Comparison of ENCODE assay signal across 24 cellular contexts in genomic region chrX:114073926-114074325, GRCh38.
"Had no signal": no experiment of that assay in that cellular context is flagged by ENCODE, and none has a peak within 500 bp of the region (broad histone marks: within the 10 kb centered on the region; RNA-seq: fewer than 3 reads in every experiment).

No MANE protein-coding gene starts in this region.

- H3K27ac Mint-ChIP-seq: activated naive CD8-positive, alpha-beta T cell; activated T-helper 17 cell treated with anti-CD3 and anti-CD28 coated beads, Interleukin-2, amount 50 U/mL, for 72 hours; mesothelial cell of epicardium; naive thymus-derived CD8-positive, alpha-beta T cell had no signal

- H3K27ac ChIP-seq: adrenal gland, foreskin keratinocyte, neutrophil, ovary, prostate gland, right atrium auricular region, upper lobe of right lung, WERI-Rb-1 had no signal

- H3K4me3 Mint-ChIP-seq: activated naive CD8-positive, alpha-beta T cell; activated T-helper 17 cell treated with anti-CD3 and anti-CD28 coated beads, Interleukin-2, amount 50 U/mL, for 72 hours; mesothelial cell of epicardium; naive thymus-derived CD8-positive, alpha-beta T cell had no signal

- H3K9me3 Mint-ChIP-seq: activated T-helper 17 cell treated with anti-CD3 and anti-CD28 coated beads, Interleukin-2, amount 50 U/mL, for 72 hours; naive thymus-derived CD8-positive, alpha-beta T cell had no signal

- H3K4me3 ChIP-seq: adrenal gland, ovary, prostate gland, right atrium auricular region, upper lobe of right lung had no signal

- H3K4me1 Mint-ChIP-seq: activated T-helper 17 cell treated with anti-CD3 and anti-CD28 coated beads, Interleukin-2, amount 50 U/mL, for 72 hours had no signal

- H3K36me3 Mint-ChIP-seq: activated naive CD8-positive, alpha-beta T cell; mesothelial cell of epicardium; naive thymus-derived CD8-positive, alpha-beta T cell had no signal

- H3K27me3 ChIP-seq: adrenal gland, foreskin keratinocyte, neutrophil, right atrium auricular region, upper lobe of right lung had no signal

- H3K27me3 Mint-ChIP-seq: activated naive CD8-positive, alpha-beta T cell; activated T-helper 17 cell treated with anti-CD3 and anti-CD28 coated beads, Interleukin-2, amount 50 U/mL, for 72 hours; naive thymus-derived CD8-positive, alpha-beta T cell had no signal

- H3K36me3 ChIP-seq: adrenal gland, neutrophil, ovary, prostate gland, right atrium auricular region, upper lobe of right lung, WERI-Rb-1 had no signal

- H3K4me1 ChIP-seq: adrenal gland, foreskin keratinocyte, prostate gland, right atrium auricular region, upper lobe of right lung had no signal

- H3K9me3 ChIP-seq: adrenal gland, neutrophil, ovary, prostate gland, right atrium auricular region, upper lobe of right lung had no signal

- ATAC-seq: activated T-helper 17 cell treated with anti-CD3 and anti-CD28 coated beads, Interleukin-2, amount 50 U/mL, for 72 hours; foreskin keratinocyte; left ventricle myocardium superior; naive thymus-derived CD8-positive, alpha-beta T cell; stimulated activated naive CD8-positive, alpha-beta T cell treated with anti-CD3 and anti-CD28 coated beads, Interleukin-15, Interleukin-2, amounts not matched to agents 100 U/mL and 50 U/mL, for 24 hours; upper lobe of right lung had no signal

- DNase-seq: activated CD4-positive, alpha-beta T cell treated with anti-CD3 and anti-CD28 coated beads for 1 hour; activated CD4-positive, alpha-beta T cell treated with anti-CD3 and anti-CD28 coated beads, Interleukin-2, amount 50 U/mL, for 1 hour; activated naive CD4-positive, alpha-beta T cell; activated T-cell treated with anti-CD3 and anti-CD28 coated beads, Interleukin-2, amount 50 U/mL, for 1 hour; adrenal gland; central memory CD4-positive, alpha-beta T cell; dermis blood vessel endothelial cell; effector CD8-positive, alpha-beta T cell; foreskin keratinocyte; left ventricle myocardium superior; mammary epithelial cell; naive thymus-derived CD8-positive, alpha-beta T cell; ovary; stimulated activated CD4-positive, alpha-beta T cell treated with anti-CD3 and anti-CD28 coated beads, Interleukin-12 subunit alpha, Interleukin-12 subunit beta, amount 100 ng/mL, for 4 hours; stimulated activated CD4-positive, alpha-beta T cell treated with anti-CD3 and anti-CD28 coated beads, Interleukin-4, amount 100 ng/mL, for 4 hours; stimulated activated naive CD8-positive, alpha-beta T cell treated with anti-CD3 and anti-CD28 coated beads, Interleukin-15, Interleukin-2, amounts not matched to agents 100 U/mL and 50 U/mL, for 24 hours; upper lobe of right lung; WERI-Rb-1 had no signal
